ENCODE assay signal across 9 cellular contexts in genomic region chrX:10615931-10616780, GRCh38. TPM values are rescaled to one million over a fixed set of nuclear protein-coding genes. Genes with fewer than 3 reads are reported as not detected.
DNase-seq lines count a peak whose midpoint lies in the region; ATAC-seq and TF ChIP-seq lines count a peak whose summit lies in the region.
"Had no signal": no experiment of that assay in that cellular context is flagged by ENCODE, and none has a peak within 500 bp of the region (broad histone marks: within the 10 kb centered on the region; RNA-seq: fewer than 3 reads in every experiment).

No MANE protein-coding gene starts in this region.

- peak; percentile 2 to 7 for DNase-seq in stimulated activated naive CD8-positive, alpha-beta T cell treated with anti-CD3 and anti-CD28 coated beads, Interleukin-15, amount 100 ng/mL, for 72 hours
- no peak for DNase-seq in stimulated activated naive CD8-positive, alpha-beta T cell treated with anti-CD3 and anti-CD28 coated beads, Interleukin-15, Interleukin-2, amounts not matched to agents 100 U/mL and 50 U/mL, for 24 hours
- DNase-seq in NCI-H526 treated with DMSO at 0.1 percent for 48 hours (lab: John Stamatoyannopoulos, UW): peak; percentile 78
- DNase-seq in cerebellar nuclear complex (lab: John Stamatoyannopoulos, UW): peak; percentile 3 to 7
- no peak for DNase-seq in left lung
- no peak for DNase-seq in vagina (ENCODE audit: extremely low spot score in 2 of 2)
- DNase-seq in retina: no peak

- H3K4me3 ChIP-seq in left lung (no peak overlapping the region), vagina (no peak overlapping the region)

- H3K27me3 Mint-ChIP-seq in stimulated activated naive CD8-positive, alpha-beta T cell treated with anti-CD3 and anti-CD28 coated beads, Interleukin-15, amount 100 ng/mL, for 72 hours: peaks cover 31% of the 10 kb centered on the region

- no peaks in the 10 kb centered on the region for H3K9me3 ChIP-seq in left lung
- no peaks in the 10 kb centered on the region for H3K9me3 ChIP-seq in vagina

- peaks cover 15% of the 10 kb centered on the region for H3K4me1 Mint-ChIP-seq in stimulated activated naive CD8-positive, alpha-beta T cell treated with anti-CD3 and anti-CD28 coated beads, Interleukin-15, amount 100 ng/mL, for 72 hours

- TF ChIP-seq POLR2A in vagina (IDR thresholded peaks at IDR 0.05): no peak

- H3K36me3 ChIP-seq in left lung: no peaks in the 10 kb centered on the region
- H3K36me3 ChIP-seq in vagina: no peaks in the 10 kb centered on the region

- H3K4me3 Mint-ChIP-seq in stimulated activated naive CD8-positive, alpha-beta T cell treated with anti-CD3 and anti-CD28 coated beads, Interleukin-15, amount 100 ng/mL, for 72 hours: no peak overlapping the region
- H3K4me3 Mint-ChIP-seq: dendritic cell treated with granulocyte-macrophage colony-stimulating factor and Interleukin-4, amounts not matched to agents 40 ng/mL and 50 ng/mL, for 4 days had no signal

- H3K27ac ChIP-seq in left lung: no peak overlapping the region
- H3K27ac ChIP-seq in vagina: no peak overlapping the region

- no peak for ATAC-seq in stimulated activated naive CD8-positive, alpha-beta T cell treated with anti-CD3 and anti-CD28 coated beads, Interleukin-15, amount 100 ng/mL, for 72 hours
- ATAC-seq in stimulated activated naive CD8-positive, alpha-beta T cell treated with anti-CD3 and anti-CD28 coated beads, Interleukin-15, Interleukin-2, amounts not matched to agents 100 U/mL and 50 U/mL, for 24 hours: no peak
- ATAC-seq in HG02943 (IDR thresholded peaks at IDR 0.05; ENCODE audit: low read depth, unreplicated experiment): peak; percentile 60
- peak; percentile 64 for ATAC-seq in left lung

- H3K27me3 ChIP-seq in left lung (peaks cover 0 to 21% of the 10 kb centered on the region in 2 donors), vagina (no peaks in the 10 kb centered on the region)

- no peak overlapping the region for H3K27ac Mint-ChIP-seq in stimulated activated naive CD8-positive, alpha-beta T cell treated with anti-CD3 and anti-CD28 coated beads, Interleukin-15, amount 100 ng/mL, for 72 hours
- H3K27ac Mint-ChIP-seq: dendritic cell treated with granulocyte-macrophage colony-stimulating factor and Interleukin-4, amounts not matched to agents 40 ng/mL and 50 ng/mL, for 4 days had no signal

- intact Hi-C loops in left lung (cut with DNase I): no loop called here
- intact Hi-C loops in vagina (cut with DNase I): no loop called here

- H3K9me3 Mint-ChIP-seq in stimulated activated naive CD8-positive, alpha-beta T cell treated with anti-CD3 and anti-CD28 coated beads, Interleukin-15, amount 100 ng/mL, for 72 hours: no peaks in the 10 kb centered on the region
- H3K9me3 Mint-ChIP-seq: dendritic cell treated with granulocyte-macrophage colony-stimulating factor and Interleukin-4, amounts not matched to agents 40 ng/mL and 50 ng/mL, for 4 days had no signal

- no peaks in the 10 kb centered on the region for H3K4me1 ChIP-seq in left lung
- peaks cover 14% of the 10 kb centered on the region for H3K4me1 ChIP-seq in vagina

- TF ChIP-seq CTCF in left lung (IDR thresholded peaks at IDR 0.05): peak; percentile 44 to 48
- peak; percentile 4 to 58 (median 36) for TF ChIP-seq CTCF in vagina (IDR thresholded peaks at IDR 0.05)

RNA-seq across cellular contexts. Expression of gene MID1, which starts 4.2 kb away (rescaled TPM):
- total RNA-seq in left lung (10 to 100 TPM; 19.3 to 21.9 TPM), vagina (16.2 TPM)

Comparison
In these comparisons a context has a peak if more than half of its experiments do, and no peak if none do; other contexts are left out.
1. DNase-seq: peak in stimulated activated naive CD8-positive, alpha-beta T cell treated with anti-CD3 and anti-CD28 coated beads, Interleukin-15, amount 100 ng/mL, for 72 hours (2 of 2), NCI-H526 treated with DMSO at 0.1 percent for 48 hours (single experiment) and cerebellar nuclear complex (2 of 2); none in stimulated activated naive CD8-positive, alpha-beta T cell treated with anti-CD3 and anti-CD28 coated beads, Interleukin-15, Interleukin-2, amounts not matched to agents 100 U/mL and 50 U/mL, for 24 hours (single experiment), left lung (0 of 2), vagina (0 of 2) and retina (single experiment).
2. ATAC-seq: peak in HG02943 (single experiment) and left lung (single experiment); none in stimulated activated naive CD8-positive, alpha-beta T cell treated with anti-CD3 and anti-CD28 coated beads, Interleukin-15, amount 100 ng/mL, for 72 hours (single experiment) and stimulated activated naive CD8-positive, alpha-beta T cell treated with anti-CD3 and anti-CD28 coated beads, Interleukin-15, Interleukin-2, amounts not matched to agents 100 U/mL and 50 U/mL, for 24 hours (single experiment).